1 cellular context compared by ENCODE assay signal in the genomic region with DNA sequence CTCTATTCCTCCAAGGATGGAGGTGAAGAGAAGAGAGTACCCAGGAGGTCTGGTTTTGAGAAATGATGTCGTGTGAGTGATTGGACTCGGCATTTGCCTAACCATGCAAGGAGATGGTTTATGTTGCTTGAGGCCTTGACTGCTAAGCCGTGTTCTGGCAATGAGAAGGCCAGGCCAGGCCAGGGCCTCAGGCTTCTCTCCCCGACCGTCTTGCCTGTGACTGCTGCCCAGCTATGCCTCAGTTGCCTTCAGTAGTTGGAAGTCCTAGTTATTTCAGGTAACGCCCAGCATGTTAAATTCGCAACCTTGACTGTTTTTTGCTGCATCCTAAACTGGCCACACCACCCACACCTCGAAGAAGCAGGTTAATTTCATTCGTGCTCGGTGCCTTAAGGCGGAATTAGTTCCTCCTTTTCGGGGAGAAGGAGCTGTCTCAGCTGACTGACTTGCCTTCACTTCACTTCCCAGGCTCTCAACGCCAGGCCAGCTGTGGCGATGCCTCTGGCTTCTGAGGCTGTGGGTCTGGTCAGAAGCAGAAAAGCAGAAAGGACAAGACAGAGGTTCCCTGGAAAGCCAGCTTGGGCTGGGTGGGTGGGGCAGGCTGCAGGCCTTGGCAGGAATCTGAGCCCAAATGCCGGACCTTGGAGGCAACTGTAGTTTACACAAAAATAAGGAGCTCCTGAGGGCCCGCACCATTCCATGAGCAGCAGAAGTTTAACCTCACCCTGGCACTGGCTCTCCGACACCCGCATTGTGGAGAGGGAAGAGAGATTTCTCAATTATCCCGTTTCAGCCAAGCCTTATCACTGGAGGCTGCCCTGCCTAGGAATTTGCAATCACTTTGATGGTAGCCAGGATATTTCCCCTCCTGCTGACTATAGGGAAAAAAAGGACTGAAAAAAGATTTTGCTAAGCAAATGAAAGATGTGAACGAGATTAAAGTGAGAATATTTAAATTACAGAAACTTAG.
TF ChIP-seq lines count a peak whose summit lies in the region.

No MANE protein-coding gene starts in this region.

TF ChIP-seq in IMR-90, 13 proteins besides CTCF, POLR2A, EP300 and RAD21:
- TF ChIP-seq MAZ (IDR thresholded peaks at IDR 0.05; ENCODE audit: borderline replicate concordance, low read depth, low read length) (no peak), RCOR1 (IDR thresholded peaks at IDR 0.05; ENCODE audit: insufficient replicate concordance, low read length) (no peak), MXI1 (IDR thresholded peaks at IDR 0.05; ENCODE audit: borderline replicate concordance, low read depth, low read length) (no peak), FOS (IDR thresholded peaks at IDR 0.05; ENCODE audit: low read depth, low read length) (no peak), MAFK (IDR thresholded peaks at IDR 0.05; ENCODE audit: low read depth, low read length) (no peak), CHD1 (IDR thresholded peaks at IDR 0.05; ENCODE audit: low read depth, low read length) (no peak), CEBPB (IDR thresholded peaks at IDR 0.05; ENCODE audit: low read depth, low read length) (no peak), SMC3 (IDR thresholded peaks at IDR 0.05; ENCODE audit: low read depth, low read length) (no peak), NFE2L2 (IDR thresholded peaks at IDR 0.05; ENCODE audit: low read depth, low read length) (no peak), RFX5 (IDR thresholded peaks at IDR 0.05; ENCODE audit: low read depth, low read length) (no peak)
- TF ChIP-seq, protein P1, sequence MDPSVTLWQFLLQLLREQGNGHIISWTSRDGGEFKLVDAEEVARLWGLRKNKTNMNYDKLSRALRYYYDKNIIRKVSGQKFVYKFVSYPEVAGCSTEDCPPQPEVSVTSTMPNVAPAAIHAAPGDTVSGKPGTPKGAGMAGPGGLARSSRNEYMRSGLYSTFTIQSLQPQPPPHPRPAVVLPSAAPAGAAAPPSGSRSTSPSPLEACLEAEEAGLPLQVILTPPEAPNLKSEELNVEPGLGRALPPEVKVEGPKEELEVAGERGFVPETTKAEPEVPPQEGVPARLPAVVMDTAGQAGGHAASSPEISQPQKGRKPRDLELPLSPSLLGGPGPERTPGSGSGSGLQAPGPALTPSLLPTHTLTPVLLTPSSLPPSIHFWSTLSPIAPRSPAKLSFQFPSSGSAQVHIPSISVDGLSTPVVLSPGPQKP (IDR thresholded peaks at IDR 0.05; ENCODE audit: borderline replicate concordance, low read depth, low read length) = no peak
